ENCODE assay signal across 8 cellular contexts in genomic region chr16:117381-118365, GRCh38. TPM values are rescaled to one million over a fixed set of nuclear protein-coding genes. Genes with fewer than 3 reads are reported as not detected.
DNase-seq lines count a peak whose midpoint lies in the region; ATAC-seq and TF ChIP-seq lines count a peak whose summit lies in the region.

No MANE protein-coding gene starts in this region.

- TF ChIP-seq CTCF in Caco-2 (IDR thresholded peaks at IDR 0.05; ENCODE audit: insufficient read depth in 1 of 2, low read depth in 1 of 2, low read length in 1 of 2, severe bottlenecking in 1 of 2, unreplicated experiment in 1 of 2) = peak; percentile 57 to 64
- peak; percentile 87 for TF ChIP-seq CTCF in PC-9 (conservative IDR thresholded peaks at IDR 0.05)
- TF ChIP-seq CTCF in fibroblast of pulmonary artery (IDR thresholded peaks at IDR 0.05; ENCODE audit: low read length, missing control alignments) = peak; percentile 71
- TF ChIP-seq CTCF in psoas muscle (IDR thresholded peaks at IDR 0.05) = peak; percentile 50

- H3K27ac Mint-ChIP-seq in Caco-2 (ENCODE audit: unreplicated experiment) = no peak overlapping the region

- H3K9me3 Mint-ChIP-seq in Caco-2 (ENCODE audit: unreplicated experiment) = no peaks in the 10 kb centered on the region

- H3K4me2 ChIP-seq in PC-9 = no peak overlapping the region

- intact Hi-C loops in Caco-2 (cut with micrococcal nuclease; ENCODE audit: unreplicated experiment) = loop anchor here (2.0 kb wide), 1 partner anchor 63 kb away; the partner anchor contains the start of gene HBQ1
- intact Hi-C loops in PC-9 (cut with micrococcal nuclease; ENCODE audit: unreplicated experiment) = no loop called here
- intact Hi-C loops in psoas muscle (cut with DNase I) = loop anchor here in 1 of 2 donors (5.0 kb wide), 1 partner anchor 240 kb away; no protein-coding TSS in a partner anchor

- H3K9me2 ChIP-seq in PC-9 (ENCODE audit: insufficient read depth) = no peaks in the 10 kb centered on the region

- ATAC-seq in psoas muscle = peak; percentile 47 to 76 (median 66)
- no peak for ATAC-seq in HG03095 (IDR thresholded peaks at IDR 0.05; ENCODE audit: unreplicated experiment)
- ATAC-seq in GM18498 (IDR thresholded peaks at IDR 0.05; ENCODE audit: unreplicated experiment) = no peak

- no peaks in the 10 kb centered on the region for H3K9me3 ChIP-seq in Caco-2
- no peaks in the 10 kb centered on the region for H3K9me3 ChIP-seq in PC-9 (ENCODE audit: insufficient read depth, low read depth)
- H3K9me3 ChIP-seq in psoas muscle = no peaks in the 10 kb centered on the region

- POLR2A ChIA-PET in Caco-2 (lab: Charles Lee) (no interaction called here), PC-9 (lab: Charles Lee; ENCODE audit: unreplicated experiment) (interaction anchor here (0.6 kb wide), 2 partner anchors 11 to 235 kb away, joined by 3 to 14 read pairs; no protein-coding TSS in a partner anchor)

- H3K79me2 ChIP-seq in PC-9 (ENCODE audit: low read depth) = no peaks in the 10 kb centered on the region; the same call in 1 of the 2 replicates

- peaks cover 24% of the 10 kb centered on the region for H4K20me1 ChIP-seq in PC-9 (ENCODE audit: insufficient read depth)

- CTCF ChIA-PET in Caco-2 (lab: Charles Lee) (interaction anchor here (0.9 to 1.0 kb wide), 2 partner anchors 11 to 26 kb away, joined by 3 read pairs; no protein-coding TSS in a partner anchor), PC-9 (lab: Charles Lee) (interaction anchor here (0.6 kb wide), 2 partner anchors 8 to 52 kb away, joined by 3 to 8 read pairs; no protein-coding TSS in a partner anchor)

- H3K27me3 Mint-ChIP-seq in Caco-2 (ENCODE audit: insufficient read depth, unreplicated experiment) = no peaks in the 10 kb centered on the region

- H3K4me3 Mint-ChIP-seq in Caco-2 (ENCODE audit: unreplicated experiment) = no peak overlapping the region

- peaks cover 4% of the 10 kb centered on the region for H3K36me3 ChIP-seq in Caco-2 (ENCODE audit: control insufficient read depth, insufficient read depth, low read length)
- peaks cover 10% of the 10 kb centered on the region; the same call in 1 of the 2 replicates for H3K36me3 ChIP-seq in PC-9 (ENCODE audit: low read depth)
- peaks cover 0 to 50% of the 10 kb centered on the region in 2 donors for H3K36me3 ChIP-seq in psoas muscle (ENCODE audit: insufficient read depth in 1 of 2, low read depth in 1 of 2)

- H3K27me3 ChIP-seq in Caco-2 (replicated peaks; ENCODE audit: control insufficient read depth, insufficient read depth, low read length) = no peaks in the 10 kb centered on the region
- no peaks in the 10 kb centered on the region for H3K27me3 ChIP-seq in PC-9 (ENCODE audit: insufficient read depth, low read depth)
- no peaks in the 10 kb centered on the region for H3K27me3 ChIP-seq in psoas muscle (ENCODE audit: insufficient read depth in 3 of 3, low read length in 2 of 3)

- no peaks in the 10 kb centered on the region for H3K4me1 Mint-ChIP-seq in Caco-2 (ENCODE audit: low read depth, unreplicated experiment)

- BruUV-seq in Caco-2 (replicated peaks; lab: Mats Ljungman, UMichigan) (no TSS peak), PC-9 (replicated peaks; lab: Mats Ljungman, UMichigan) (no TSS peak)

- H3K27ac ChIP-seq in PC-9 (no peak overlapping the region), psoas muscle (no peak overlapping the region)

- peaks cover 14% of the 10 kb centered on the region for H3K36me3 Mint-ChIP-seq in Caco-2 (ENCODE audit: insufficient read depth, unreplicated experiment)

- H3K4me3 ChIP-seq in Caco-2 (ENCODE audit: low read depth, low read length) (no peak overlapping the region), PC-9 (no peak overlapping the region), fibroblast of pulmonary artery (replicated peaks; ENCODE audit: low read depth, low read length) (no peak overlapping the region), psoas muscle (no peak overlapping the region)

- no peak overlapping the region for H2AFZ ChIP-seq in PC-9

- 63 to 73% (median 70%) methylated on average over 18 to 19 of the region's 19 CpGs for WGBS in psoas muscle, 3 donors

- peak in 1 of 2 experiments; percentile 62 for DNase-seq in Caco-2
- DNase-seq in HuH-7 (ENCODE audit: low spot score) = peak; percentile 52
- DNase-seq in PC-9 = peak; percentile 58 to 83
- DNase-seq in activated T-cell treated with anti-CD3 and anti-CD28 coated beads, Interleukin-2, amount 50 U/mL, for 1 hour = peak; percentile 68
- DNase-seq in fibroblast of pulmonary artery (ENCODE audit: low read depth) = peak; percentile 49
- peak; percentile 42 to 69 for DNase-seq in psoas muscle

- 0 out of 2 replicates have a peak, but pooled peaks cover 6% of the 10 kb centered on the region for H3K4me1 ChIP-seq in Caco-2
- peaks cover 15% of the 10 kb centered on the region for H3K4me1 ChIP-seq in PC-9 (replicated peaks; ENCODE audit: insufficient read depth)
- no peaks in the 10 kb centered on the region for H3K4me1 ChIP-seq in psoas muscle

- H3F3A ChIP-seq in PC-9 (ENCODE audit: insufficient read depth, low read depth) = peaks cover 8% of the 10 kb centered on the region

RNA-seq across cellular contexts. Expression of gene NPRL3, which starts 20.8 kb away (rescaled TPM):
- 47.2 and 54.0 TPM in 2 replicates for total RNA-seq in Caco-2 (2022)
- 56.8 and 66.6 TPM in 2 replicates for total RNA-seq in PC-9 (2021)
- 10 to 100 TPM; 21.2 to 31.2 (median 30.3) TPM for total RNA-seq in psoas muscle
- 10 to 100 TPM; 13.9 to 23.7 (median 22.1) TPM for polyA plus RNA-seq in psoas muscle

RNA-seq across cellular contexts. Expression of gene HBZ, which starts 34.8 kb away (rescaled TPM):
- total RNA-seq in Caco-2 (2022) (not detected in 2 replicates), PC-9 (2021) (not detected in 2 replicates), psoas muscle (not detected)
- under 1 TPM; 0.05 to 0.12 (median 0.11) TPM for polyA plus RNA-seq in psoas muscle

RNA-seq across cellular contexts. Expression of gene MPG, which starts 39.6 kb away (rescaled TPM):
- total RNA-seq in Caco-2 (2022) (39.1 and 41.1 TPM in 2 replicates), PC-9 (2021) (86.2 and 138 TPM in 2 replicates), psoas muscle (10 to 100 TPM; 23.0 to 43.1 (median 37.8) TPM)
- polyA plus RNA-seq in psoas muscle = 10 to 100 TPM; 53.8 to 68.1 (median 57.7) TPM

RNA-seq across cellular contexts. Expression of gene RHBDF1, which starts 45.2 kb away (rescaled TPM):
- total RNA-seq in Caco-2 (2022) = 62.3 and 65.8 TPM in 2 replicates
- 51.4 and 62.9 TPM in 2 replicates for total RNA-seq in PC-9 (2021)
- total RNA-seq in psoas muscle = 10 to 100 TPM in 3 of 4 donors, 1 to 10 TPM in 1; 9.0 to 24.8 (median 20.8) TPM
- 10 to 100 TPM; 11.4 to 22.2 (median 15.3) TPM for polyA plus RNA-seq in psoas muscle

RNA-seq across cellular contexts. Expression of gene HBM, which starts 48.1 kb away (rescaled TPM):
- total RNA-seq in Caco-2 (2022) = not detected in 2 replicates
- not detected in 2 replicates for total RNA-seq in PC-9 (2021)
- 1 to 10 TPM in 1 of 4 donors, not detected in 3; 2.9 TPM for total RNA-seq in psoas muscle
- not detected for polyA plus RNA-seq in psoas muscle

Comparison
In these comparisons a context has a peak if more than half of its experiments do, and no peak if none do; other contexts are left out.
1. ATAC-seq: peak in psoas muscle (4 of 4); none in HG03095 (single experiment) and GM18498 (single experiment).
2. Peak in every context shown above with its lines, with median percentiles within 50 percentile points of each other: CTCF ChIP-seq.